In the genomic region with DNA sequence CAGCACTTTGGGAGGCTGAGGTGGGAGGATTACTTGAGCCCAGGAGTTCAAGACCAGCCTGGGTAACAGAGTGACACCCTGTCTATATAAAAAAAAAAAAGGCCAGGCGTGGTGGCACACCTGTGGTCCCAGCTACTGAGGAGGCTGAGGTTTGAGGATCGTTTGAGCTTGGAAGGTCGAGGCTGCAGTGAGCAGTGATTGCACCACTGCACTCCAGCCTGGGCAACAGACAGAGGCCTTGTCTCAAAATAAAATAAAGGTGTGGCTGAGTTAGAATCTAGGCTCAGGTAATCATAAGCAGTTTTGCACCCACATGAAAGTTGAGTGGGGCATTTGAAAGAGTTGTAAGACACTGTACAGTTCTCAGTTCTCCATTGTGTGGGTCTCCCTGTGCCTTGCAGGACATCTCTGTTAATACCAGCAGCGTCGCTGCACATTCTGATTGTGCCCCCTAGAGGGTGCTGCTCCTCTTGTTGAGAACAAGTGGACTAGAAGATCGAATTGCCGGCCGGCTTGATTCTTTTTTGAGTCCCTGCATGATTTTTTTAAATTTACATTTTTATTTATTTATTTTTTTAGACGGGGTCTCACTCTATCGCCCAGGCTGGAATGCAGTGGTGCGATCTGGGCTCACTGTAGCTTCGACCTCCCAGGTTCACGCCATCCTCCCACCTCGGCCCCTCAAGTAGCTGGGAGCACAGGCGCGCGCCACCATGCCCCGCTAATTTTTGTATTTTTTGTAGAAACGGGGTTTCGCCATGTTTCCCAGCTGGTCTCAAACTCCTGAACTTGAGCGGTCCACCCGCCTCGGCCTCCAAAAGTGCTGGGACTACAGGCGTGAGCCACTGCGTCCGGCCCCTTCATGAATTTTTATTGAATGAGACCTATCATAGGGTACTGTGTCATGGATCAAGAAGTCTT, we compare ENCODE assay signal across 1 cellular context.
TF ChIP-seq lines count a peak whose summit lies in the region.

No MANE protein-coding gene starts in this region.

TF ChIP-seq in HEK293, 187 proteins besides CTCF, POLR2A, EP300 and RAD21 (continued from another document):
- TF ChIP-seq ZSCAN18 (tag by site-specific recombination; IDR thresholded peaks at IDR 0.05) (no peak), ZFP37 (tag by site-specific recombination; IDR thresholded peaks at IDR 0.05) (no peak), ZNF791 (tag by site-specific recombination; IDR thresholded peaks at IDR 0.05) (no peak), ZNF366 (tag by site-specific recombination; conservative IDR thresholded peaks at IDR 0.05) (no peak), ZNF350 (tag by site-specific recombination; IDR thresholded peaks at IDR 0.05) (no peak)
